Comparison of ENCODE assay signal across 24 cellular contexts in genomic region chr13:107956889-107957288, GRCh38.
DNase-seq lines count a peak whose midpoint lies in the region; ATAC-seq, FAIRE-seq and TF ChIP-seq lines count a peak whose summit lies in the region.
"Had no signal": no experiment of that assay in that cellular context is flagged by ENCODE, and none has a peak within 500 bp of the region (broad histone marks: within the 10 kb centered on the region; RNA-seq: fewer than 3 reads in every experiment).

No MANE protein-coding gene starts in this region.

- no peak overlapping the region for H3K56ac ChIP-seq in H1 (replicated peaks; ENCODE audit: insufficient read length, low read depth, low read length)

- H2BK15ac ChIP-seq in H1 (ENCODE audit: low read length) = no peak overlapping the region

- no peak overlapping the region for H3K4ac ChIP-seq in H1 (replicated peaks; ENCODE audit: insufficient read length, low read depth, low read length)

- no peak overlapping the region for H3K18ac ChIP-seq in H1 (ENCODE audit: extremely low read depth, low read length)

- H3K4me3 Mint-ChIP-seq in GM23338 = no peak overlapping the region
- no peak overlapping the region for H3K4me3 Mint-ChIP-seq in WTC11
- no peak overlapping the region for H3K4me3 Mint-ChIP-seq in neural progenitor cell
- H3K4me3 Mint-ChIP-seq in T-helper 2 cell treated with Interferon-gamma antibody and Interleukin-4, amounts not matched to agents 5 μg/mL and 100 μg/mL, for 36 hours = no peak overlapping the region
- H3K4me3 Mint-ChIP-seq: CD14-positive monocyte; CD4-positive, alpha-beta memory T cell; CD4-positive, CD25-positive, alpha-beta regulatory T cell; CD8-positive, alpha-beta memory T cell had no signal

- BruUV-seq in mammary epithelial cell (replicated peaks; lab: Mats Ljungman, UMichigan) = no TSS peak

- no peak overlapping the region for H3K14ac ChIP-seq in H1 (ENCODE audit: insufficient read length)

- H3K36me3 Mint-ChIP-seq in GM23338 (ENCODE audit: low read depth) (no peaks in the 10 kb centered on the region), WTC11 (no peaks in the 10 kb centered on the region), neural progenitor cell (no peaks in the 10 kb centered on the region)
- H3K36me3 Mint-ChIP-seq in T-helper 2 cell treated with Interferon-gamma antibody and Interleukin-4, amounts not matched to agents 5 μg/mL and 100 μg/mL, for 36 hours (ENCODE audit: low read depth) = no peaks in the 10 kb centered on the region
- H3K36me3 Mint-ChIP-seq: CD14-positive monocyte; CD4-positive, alpha-beta memory T cell; CD4-positive, CD25-positive, alpha-beta regulatory T cell; CD8-positive, alpha-beta memory T cell had no signal

- POLR2A ChIA-PET in WTC11 (lab: Charles Lee) (no interaction called here), H1 (lab: Charles Lee; ENCODE audit: partially characterized antibody) (no interaction called here)

- no peaks in the 10 kb centered on the region for H3K23me2 ChIP-seq in H1 (ENCODE audit: low read depth, low read length)

- H3K27ac ChIP-seq in GM23338 (ENCODE audit: low read depth) (no peak overlapping the region), H1 (ENCODE audit: low read depth, low read length) (no peak overlapping the region), neural progenitor cell (no peak overlapping the region), mammary epithelial cell (ENCODE audit: insufficient read depth, low read depth, low read length) (no peak overlapping the region)
- H3K27ac ChIP-seq: 22Rv1, A549, BLaER1 had no signal

- no peak overlapping the region; the same call in 1 of the 2 replicates for H4K8ac ChIP-seq in H1 (ENCODE audit: extremely low read depth, insufficient read depth, low read length)

- TF ChIP-seq CTCF in GM23338 (conservative IDR thresholded peaks at IDR 0.05; ENCODE audit: low read depth in 2 of 2) (no peak), WTC11 (IDR thresholded peaks at IDR 0.05) (no peak), H1 (IDR thresholded peaks at IDR 0.05; ENCODE audit: control extremely low read depth in 1 of 3, insufficient read depth in 1 of 3, low read depth in 1 of 3, low read length in 3 of 3) (no peak), neural progenitor cell (IDR thresholded peaks at IDR 0.05) (no peak), mammary epithelial cell (conservative IDR thresholded peaks at IDR 0.05 in 1 of 2, IDR thresholded peaks at IDR 0.05 in 1 of 2; ENCODE audit: extremely low read depth in 1 of 2, insufficient read depth in 1 of 2, low read depth in 1 of 2, low read length in 2 of 2) (no peak)

- H3K4me1 ChIP-seq in GM23338 (ENCODE audit: insufficient read depth) (peaks cover 7% of the 10 kb centered on the region; the same call in 1 of the 2 replicates), H1 (replicated peaks in 1 of 4; ENCODE audit: control insufficient read depth in 3 of 4, insufficient read depth in 4 of 4, low read length in 3 of 4) (no peaks in the 10 kb centered on the region; a peak in 1 of 7 replicates), neural progenitor cell (no peaks in the 10 kb centered on the region), mammary epithelial cell (ENCODE audit: insufficient read depth, low read length) (no peaks in the 10 kb centered on the region)
- H3K4me1 ChIP-seq: A549, BE2C, BLaER1 had no signal

- 0 out of 2 replicates have a peak, but pooled peaks cover 3% of the 10 kb centered on the region for H3K9me2 ChIP-seq in GM23338 (ENCODE audit: insufficient read depth)

- H3K27me3 ChIP-seq in GM23338 (ENCODE audit: insufficient read depth) (no peaks in the 10 kb centered on the region), H1 (replicated peaks in 1 of 4; ENCODE audit: control insufficient read depth in 3 of 4, extremely low read depth in 1 of 4, insufficient read depth in 3 of 4, low read length in 3 of 4) (peaks cover 0 to 2% (median under 1%) of the 10 kb centered on the region in 4 experiments; a peak in 1 of 7 replicates), neural progenitor cell (no peaks in the 10 kb centered on the region), mammary epithelial cell (ENCODE audit: insufficient read depth, low read length) (no peaks in the 10 kb centered on the region)
- H3K27me3 ChIP-seq: BE2C, BLaER1 had no signal

- TF ChIP-seq EP300 in H1 (IDR thresholded peaks at IDR 0.05; ENCODE audit: borderline replicate concordance in 1 of 2, low read depth in 2 of 2, low read length in 2 of 2) = no peak

- no peaks in the 10 kb centered on the region for H3K36me3 ChIP-seq in GM23338 (ENCODE audit: insufficient read depth)
- no peaks in the 10 kb centered on the region for H3K36me3 ChIP-seq in H1 (ENCODE audit: control insufficient read depth in 2 of 4, insufficient read depth in 4 of 4, low read length in 3 of 4)
- H3K36me3 ChIP-seq in neural progenitor cell = no peaks in the 10 kb centered on the region
- no peaks in the 10 kb centered on the region for H3K36me3 ChIP-seq in mammary epithelial cell (ENCODE audit: insufficient read depth, low read length)
- H3K36me3 ChIP-seq: BE2C, BLaER1 had no signal

- intact Hi-C loops in mammary epithelial cell (cut with micrococcal nuclease) = no loop called here

- no peak overlapping the region for H2BK5ac ChIP-seq in H1 (ENCODE audit: low read depth, low read length)

- H3K79me2 ChIP-seq in GM23338 (replicated peaks; ENCODE audit: insufficient read depth) (no peaks in the 10 kb centered on the region), H1 (ENCODE audit: control insufficient read depth in 1 of 2, insufficient read depth in 2 of 2, low read length in 2 of 2) (no peaks in the 10 kb centered on the region), neural progenitor cell (ENCODE audit: low read depth) (no peaks in the 10 kb centered on the region), mammary epithelial cell (ENCODE audit: insufficient read depth, low read length) (no peaks in the 10 kb centered on the region)

- H3K9ac ChIP-seq in H1 (replicated peaks in 1 of 4; ENCODE audit: extremely low read depth in 1 of 4, low read depth in 3 of 4, low read length in 3 of 4) (no peak overlapping the region), neural progenitor cell (no peak overlapping the region), mammary epithelial cell (ENCODE audit: insufficient read depth, low read length) (no peak overlapping the region)
- H3K9ac ChIP-seq: BLaER1 had no signal

- dilution Hi-C loops in mammary epithelial cell (cut with HindIII; ENCODE audit: low sequenced_read_pairs) = no loop called here

- H3F3A ChIP-seq in GM23338 (replicated peaks; ENCODE audit: low read depth) (no peaks in the 10 kb centered on the region), neural progenitor cell (ENCODE audit: low read depth) (no peaks in the 10 kb centered on the region)

- H3K27me3 Mint-ChIP-seq in GM23338 (ENCODE audit: insufficient read depth, low read depth, poor library complexity) (no peaks in the 10 kb centered on the region), WTC11 (ENCODE audit: low read depth) (no peaks in the 10 kb centered on the region), neural progenitor cell (ENCODE audit: insufficient read depth, low read depth) (no peaks in the 10 kb centered on the region)
- no peaks in the 10 kb centered on the region for H3K27me3 Mint-ChIP-seq in T-helper 2 cell treated with Interferon-gamma antibody and Interleukin-4, amounts not matched to agents 5 μg/mL and 100 μg/mL, for 36 hours (ENCODE audit: low read depth)
- H3K27me3 Mint-ChIP-seq: CD4-positive, alpha-beta memory T cell; CD4-positive, CD25-positive, alpha-beta regulatory T cell; CD8-positive, alpha-beta memory T cell had no signal

- H3K79me1 ChIP-seq in H1 (ENCODE audit: low read depth, low read length) = no peaks in the 10 kb centered on the region

- TF ChIP-seq RAD21 in H1 (IDR thresholded peaks at IDR 0.05 in 1 of 2, conservative IDR thresholded peaks at IDR 0.05 in 1 of 2; ENCODE audit: low read depth in 2 of 2, low read length in 2 of 2) = no peak

- H2BK20ac ChIP-seq in H1 (ENCODE audit: low read length) = no peak overlapping the region

- in situ Hi-C loops in mammary epithelial cell (cut with MboI; ENCODE audit: low sequenced_read_pairs in 2 of 2) = no loop called here

- ATAC-seq in GM23338 = no peak; the same call in 2 of the 3 replicates
- peak; percentile 22; the same call in 1 of the 2 replicates for ATAC-seq in WTC11
- no peak for ATAC-seq in HG02610 (IDR thresholded peaks at IDR 0.05; ENCODE audit: unreplicated experiment)
- ATAC-seq: A549 had no signal

- peak; percentile 7 for DNase-seq in GM23338 (ENCODE audit: low spot score)
- DNase-seq in WTC11 (ENCODE audit: low spot score) = no peak
- no peak for DNase-seq in H1 (ENCODE audit: low read depth in 1 of 2, low spot score in 2 of 2)
- DNase-seq in neural progenitor cell (ENCODE audit: low spot score) = no peak
- DNase-seq in NCI-H2081 treated with DMSO at 0.1 percent for 48 hours (lab: John Stamatoyannopoulos, UW) = no peak
- no peak for DNase-seq in mammary epithelial cell
- no peak for DNase-seq in T-helper 2 cell treated with Interferon-gamma antibody and Interleukin-4, amounts not matched to agents 5 μg/mL and 100 μg/mL, for 36 hours (ENCODE audit: low spot score)
- DNase-seq: BE2C; C1 segment of cervical spinal cord; CD4-positive, alpha-beta memory T cell; CD4-positive, CD25-positive, alpha-beta regulatory T cell; CD8-positive, alpha-beta memory T cell; COR-L47; DMS 273 treated with DMSO at 0.1 percent for 48 hours; DMS79 treated with DMSO at 0.1 percent for 48 hours; GF-D8 had no signal

- H2BK12ac ChIP-seq in H1 (ENCODE audit: low read depth, low read length) = no peak overlapping the region

- no peak overlapping the region for H2BK120ac ChIP-seq in H1 (replicated peaks; ENCODE audit: low read depth, low read length)

- H2AFZ ChIP-seq in GM23338 (peak overlapping the region; percentile 92; the same call in 1 of the 2 replicates), H1 (ENCODE audit: low read length) (peak overlapping the region; percentile 79; the same call in 1 of the 2 replicates), neural progenitor cell (replicated peaks) (peak overlapping the region; percentile 77), mammary epithelial cell (ENCODE audit: low read depth, low read length) (no peak overlapping the region)

- H3K4me1 Mint-ChIP-seq in GM23338 (peaks cover 8% of the 10 kb centered on the region; the same call in 2 of the 3 replicates), WTC11 (peaks cover 7% of the 10 kb centered on the region), neural progenitor cell (peaks cover 5% of the 10 kb centered on the region)
- H3K4me1 Mint-ChIP-seq in T-helper 2 cell treated with Interferon-gamma antibody and Interleukin-4, amounts not matched to agents 5 μg/mL and 100 μg/mL, for 36 hours (ENCODE audit: low read depth) = no peaks in the 10 kb centered on the region
- H3K4me1 Mint-ChIP-seq: CD14-positive monocyte; CD4-positive, alpha-beta memory T cell; CD4-positive, CD25-positive, alpha-beta regulatory T cell; CD8-positive, alpha-beta memory T cell had no signal

- no peak for FAIRE-seq in H1 (lab: Jason Lieb, UNC)
- FAIRE-seq: A549, G401.6, GM12891, GM19239 had no signal

- 78% methylated on average over 3 of the region's 3 CpGs; no CpG with 5 or more reads in 1 of the 2 experiments for WGBS in H1 (ENCODE audit: extremely low coverage in 1 of 2, insufficient coverage in 1 of 2, insufficient read length in 1 of 2, insufficient replicate concordance in 2 of 2, low coverage in 1 of 2, low lambda C conversion rate in 2 of 2, missing lambda C conversion rate in 1 of 2), 2 experiments
- WGBS in mammary epithelial cell (ENCODE audit: low coverage, missing lambda C conversion rate) = 58% methylated on average over 2 of the region's 3 CpGs

- no peak overlapping the region for H2AK5ac ChIP-seq in H1 (ENCODE audit: low read depth, low read length)

- no peaks in the 10 kb centered on the region for H4K20me1 ChIP-seq in GM23338 (replicated peaks; ENCODE audit: insufficient read depth)
- H4K20me1 ChIP-seq in H1 (replicated peaks in 1 of 2; ENCODE audit: control insufficient read depth in 1 of 2, insufficient read depth in 2 of 2, low read length in 2 of 2) = no peaks in the 10 kb centered on the region
- no peaks in the 10 kb centered on the region for H4K20me1 ChIP-seq in neural progenitor cell (ENCODE audit: low read depth)
- no peaks in the 10 kb centered on the region for H4K20me1 ChIP-seq in mammary epithelial cell (ENCODE audit: insufficient read depth, low read length)
- H4K20me1 ChIP-seq: BLaER1 had no signal

- no peak overlapping the region for H3K23ac ChIP-seq in H1 (ENCODE audit: insufficient read length)

- no peak overlapping the region for H4K5ac ChIP-seq in H1 (ENCODE audit: insufficient read length, low read depth, low read length)

- H3K9me3 ChIP-seq in H1 (ENCODE audit: insufficient read depth in 2 of 2, low read depth in 1 of 2, low read length in 1 of 2) (no peaks in the 10 kb centered on the region), neural progenitor cell (ENCODE audit: low read depth) (no peaks in the 10 kb centered on the region), mammary epithelial cell (replicated peaks; ENCODE audit: insufficient read depth, low read length) (peaks cover 2% of the 10 kb centered on the region)
- H3K9me3 ChIP-seq: A549, BE2C, BLaER1 had no signal

- no peak for TF ChIP-seq POLR2A in H1 (IDR thresholded peaks at IDR 0.05; ENCODE audit: control extremely low read depth in 1 of 2, low read depth in 2 of 2, low read length in 2 of 2)

- H3K4me2 ChIP-seq in GM23338 = no peak overlapping the region
- H3K4me2 ChIP-seq in H1 (ENCODE audit: insufficient read depth in 1 of 2, low read depth in 2 of 2, low read length in 2 of 2) = no peak overlapping the region
- H3K4me2 ChIP-seq in neural progenitor cell = no peak overlapping the region
- H3K4me2 ChIP-seq in mammary epithelial cell (ENCODE audit: insufficient read depth, low read depth, low read length) = no peak overlapping the region
- H3K4me2 ChIP-seq: A549, BLaER1 had no signal

- CTCF ChIA-PET in WTC11 (lab: Charles Lee) (no interaction called here), H1 (lab: Charles Lee; ENCODE audit: partially characterized antibody) (interaction anchor here (0.6 to 1.5 kb wide), 2 partner anchors 9 to 165 kb away, joined by 3 read pairs; no protein-coding TSS in a partner anchor), mammary epithelial cell (lab: Charles Lee; ENCODE audit: low non-redundant PET) (no interaction called here)

- H4K91ac ChIP-seq in H1 (replicated peaks; ENCODE audit: insufficient read length, low read length) = no peak overlapping the region

- no peak overlapping the region for H3K27ac Mint-ChIP-seq in GM23338
- H3K27ac Mint-ChIP-seq in WTC11 = no peak overlapping the region
- H3K27ac Mint-ChIP-seq in neural progenitor cell = no peak overlapping the region
- H3K27ac Mint-ChIP-seq in T-helper 2 cell treated with Interferon-gamma antibody and Interleukin-4, amounts not matched to agents 5 μg/mL and 100 μg/mL, for 36 hours = no peak overlapping the region
- H3K27ac Mint-ChIP-seq: CD14-positive monocyte; CD4-positive, alpha-beta memory T cell; CD4-positive, CD25-positive, alpha-beta regulatory T cell; CD8-positive, alpha-beta memory T cell had no signal

- no peaks in the 10 kb centered on the region for H3K9me3 Mint-ChIP-seq in GM23338
- peaks cover 8% of the 10 kb centered on the region for H3K9me3 Mint-ChIP-seq in WTC11
- H3K9me3 Mint-ChIP-seq in neural progenitor cell = no peaks in the 10 kb centered on the region
- peaks cover 12% of the 10 kb centered on the region for H3K9me3 Mint-ChIP-seq in T-helper 2 cell treated with Interferon-gamma antibody and Interleukin-4, amounts not matched to agents 5 μg/mL and 100 μg/mL, for 36 hours

- no peak overlapping the region for H3K4me3 ChIP-seq in GM23338
- no peak overlapping the region for H3K4me3 ChIP-seq in H1 (ENCODE audit: extremely low read depth in 1 of 4, insufficient read depth in 2 of 4, low read depth in 3 of 4, low read length in 4 of 4)
- H3K4me3 ChIP-seq in neural progenitor cell = no peak overlapping the region
- no peak overlapping the region for H3K4me3 ChIP-seq in mammary epithelial cell (replicated peaks in 1 of 3; ENCODE audit: insufficient read depth in 1 of 3, low read depth in 2 of 3, low read length in 3 of 3)
- H3K4me3 ChIP-seq: A549, BLaER1 had no signal
